Comparison of ENCODE assay signal across 8 cellular contexts in the genomic region with DNA sequence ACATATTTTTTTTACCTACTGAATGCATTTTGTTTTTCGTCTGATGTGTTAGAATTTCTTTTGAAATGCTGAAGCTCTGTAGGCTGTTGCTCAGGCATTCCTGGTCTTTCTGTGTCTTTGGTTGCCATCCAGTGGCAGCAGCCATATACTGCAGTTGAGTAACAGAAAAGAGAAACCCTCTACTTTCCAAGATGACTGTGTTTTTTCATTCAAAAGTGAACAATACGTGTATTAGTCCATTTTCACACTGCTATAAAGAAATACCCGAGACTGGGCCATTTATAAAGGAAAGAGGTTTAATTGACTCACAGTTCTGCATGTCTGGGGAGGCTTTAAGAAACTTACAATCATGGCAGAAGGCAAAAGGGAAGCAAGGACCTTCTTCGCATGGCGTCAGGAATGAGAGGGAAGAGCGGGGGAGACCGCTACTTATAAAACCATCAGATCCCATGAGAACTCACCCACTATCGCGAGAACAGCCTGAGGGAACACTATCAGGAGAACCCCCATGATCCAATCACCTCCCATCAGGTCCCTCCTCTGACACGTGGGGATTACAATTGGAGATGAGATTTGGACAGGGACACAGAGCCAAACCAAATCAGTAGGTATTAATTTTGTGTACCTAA. TPM values are rescaled to one million over a fixed set of nuclear protein-coding genes. Genes with fewer than 3 reads are reported as not detected.
DNase-seq lines count a peak whose midpoint lies in the region; ATAC-seq lines count a peak whose summit lies in the region.

No MANE protein-coding gene starts in this region.

- no peak overlapping the region for H2BK15ac ChIP-seq in mesenchymal stem cell (ENCODE audit: low read depth, poor library complexity, severe bottlenecking)

- peak overlapping the region; percentile 37 for H3K27ac Mint-ChIP-seq in activated CD4-positive, alpha-beta T cell treated with anti-CD3 and anti-CD28 coated beads, Interleukin-2, amount 10 ng/mL, durations not matched to agents 7 days and 5 days

- H3K79me1 ChIP-seq in mesenchymal stem cell (replicated peaks; ENCODE audit: low read length, poor library complexity, severe bottlenecking), result peaks cover 6% of the 10 kb centered on the region

- H3K9me3 Mint-ChIP-seq in activated CD4-positive, alpha-beta T cell treated with anti-CD3 and anti-CD28 coated beads, Interleukin-2, amount 10 ng/mL, durations not matched to agents 7 days and 5 days, result no peaks in the 10 kb centered on the region

- H3K9ac ChIP-seq in mesenchymal stem cell (ENCODE audit: low read length), result peak overlapping the region; percentile 88

- no peak overlapping the region for H2BK5ac ChIP-seq in mesenchymal stem cell (ENCODE audit: low read depth, low read length, poor library complexity, severe bottlenecking)

- peak; percentile 44 for ATAC-seq in HG03280 (IDR thresholded peaks at IDR 0.05; ENCODE audit: unreplicated experiment)

- no peak overlapping the region for H2BK120ac ChIP-seq in mesenchymal stem cell (ENCODE audit: low read depth, low read length)

- H4K91ac ChIP-seq in mesenchymal stem cell (ENCODE audit: low read length), result no peak overlapping the region

- no peaks in the 10 kb centered on the region for H3K9me3 ChIP-seq in mesenchymal stem cell (ENCODE audit: control insufficient read depth, low read length)

- peaks cover 10% of the 10 kb centered on the region for H3K4me1 ChIP-seq in mesenchymal stem cell (ENCODE audit: control insufficient read depth, insufficient read depth, low read depth, low read length)

- no peak overlapping the region for H3K23ac ChIP-seq in mesenchymal stem cell (ENCODE audit: low read length in 2 of 2)

- peaks cover 0 to 6% of the 10 kb centered on the region in 2 experiments for H3K27me3 ChIP-seq in mesenchymal stem cell (ENCODE audit: control insufficient read depth in 1 of 2, insufficient read depth in 1 of 2, low read length in 2 of 2)

- H3K4me3 ChIP-seq in mesenchymal stem cell (ENCODE audit: insufficient read depth in 1 of 2, low read depth in 1 of 2, low read length in 2 of 2), result peak overlapping the region in 1 of 2 experiments; percentile 73

- H3K27me3 Mint-ChIP-seq in activated CD4-positive, alpha-beta T cell treated with anti-CD3 and anti-CD28 coated beads, Interleukin-2, amount 10 ng/mL, durations not matched to agents 7 days and 5 days, result peaks cover 33% of the 10 kb centered on the region

- H3K27ac ChIP-seq in mesenchymal stem cell (ENCODE audit: low read length, poor library complexity, severe bottlenecking), result no peak overlapping the region

- no peak overlapping the region for H2AK5ac ChIP-seq in mesenchymal stem cell (ENCODE audit: low read length, severe bottlenecking)

- peak overlapping the region; percentile 64 for H3K4me3 Mint-ChIP-seq in activated CD4-positive, alpha-beta T cell treated with anti-CD3 and anti-CD28 coated beads, Interleukin-2, amount 10 ng/mL, durations not matched to agents 7 days and 5 days

- peak overlapping the region; percentile 9 for H3K4me2 ChIP-seq in mesenchymal stem cell (ENCODE audit: low read length, poor library complexity, severe bottlenecking)

- peak overlapping the region; percentile 60 for H4K8ac ChIP-seq in mesenchymal stem cell (ENCODE audit: low read length)

- CTCF ChIA-PET in activated CD4-positive, alpha-beta T cell treated with anti-CD3 and anti-CD28 coated beads, Interleukin-2, amount 10 ng/mL, durations not matched to agents 7 days and 5 days (lab: Charles Lee), result interaction anchor here (0.5 to 1.6 kb wide), 6 partner anchors 12 to 547 kb away, joined by 3 to 5 read pairs (median 3); a partner anchor contains a TSS

- POLR2A ChIA-PET in activated CD4-positive, alpha-beta T cell treated with anti-CD3 and anti-CD28 coated beads, Interleukin-2, amount 10 ng/mL, durations not matched to agents 7 days and 5 days (lab: Charles Lee), result interaction anchor here (0.6 kb wide), 1 partner anchor 72 kb away, joined by 4 read pairs; no protein-coding TSS in a partner anchor

- H3K4ac ChIP-seq in mesenchymal stem cell (ENCODE audit: low read depth in 1 of 2, low read length in 2 of 2), result no peak overlapping the region

- H3K36me3 Mint-ChIP-seq in activated CD4-positive, alpha-beta T cell treated with anti-CD3 and anti-CD28 coated beads, Interleukin-2, amount 10 ng/mL, durations not matched to agents 7 days and 5 days (ENCODE audit: low read depth), result no peaks in the 10 kb centered on the region

- peak; percentile 29 for DNase-seq in NCI-H2029 (lab: John Stamatoyannopoulos, UW)
- DNase-seq in NCI-H2029 treated with DMSO at 0.1 percent for 48 hours (lab: John Stamatoyannopoulos, UW), result no peak
- peak; percentile 51 for DNase-seq in NCI-H524 treated with DMSO at 0.1 percent for 48 hours (lab: John Stamatoyannopoulos, UW)
- DNase-seq in activated CD4-positive, alpha-beta T cell treated with anti-CD3 and anti-CD28 coated beads, Interleukin-2, amount 10 ng/mL, durations not matched to agents 7 days and 5 days, result peak; percentile 76
- peak; percentile 28 for DNase-seq in effector CD8-positive, alpha-beta T cell (lab: John Stamatoyannopoulos, UW)
- peak; percentile 80 for DNase-seq in mesenchymal stem cell
- peak; percentile 10 to 68 (median 42) for DNase-seq in stimulated activated naive CD4-positive, alpha-beta T cell (lab: John Stamatoyannopoulos, UW)

- no peak overlapping the region for H2BK12ac ChIP-seq in mesenchymal stem cell (ENCODE audit: low read length in 2 of 2)

- no peaks in the 10 kb centered on the region for H3K36me3 ChIP-seq in mesenchymal stem cell (ENCODE audit: control insufficient read depth in 1 of 2, insufficient read depth in 2 of 2, low read depth in 1 of 2, low read length in 2 of 2)

- H3K14ac ChIP-seq in mesenchymal stem cell (ENCODE audit: low read length in 2 of 2), result no peak overlapping the region

- no peak overlapping the region for H3K18ac ChIP-seq in mesenchymal stem cell (ENCODE audit: low read depth in 1 of 2, low read length in 2 of 2)

- no peak overlapping the region for H2AFZ ChIP-seq in mesenchymal stem cell (ENCODE audit: low read depth, low read length)

- WGBS in mesenchymal stem cell, result 31% methylated on average over 5 of the region's 10 CpGs

- peaks cover 12% of the 10 kb centered on the region for H3K4me1 Mint-ChIP-seq in activated CD4-positive, alpha-beta T cell treated with anti-CD3 and anti-CD28 coated beads, Interleukin-2, amount 10 ng/mL, durations not matched to agents 7 days and 5 days

RNA-seq across cellular contexts. Expression of a gene that starts 4.7 kb away (rescaled TPM):
- 100 to 1,000 TPM; 111 to 130 TPM for total RNA-seq in activated CD4-positive, alpha-beta T cell treated with anti-CD3 and anti-CD28 coated beads, Interleukin-2, amount 10 ng/mL, durations not matched to agents 7 days and 5 days
- 11.8 TPM for polyA plus RNA-seq in mesenchymal stem cell (2013, experiment 1 of 2)
- 10.6 TPM for polyA plus RNA-seq in mesenchymal stem cell (2013, experiment 2 of 2)
